1 cellular context compared by ENCODE assay signal in the genomic region with DNA sequence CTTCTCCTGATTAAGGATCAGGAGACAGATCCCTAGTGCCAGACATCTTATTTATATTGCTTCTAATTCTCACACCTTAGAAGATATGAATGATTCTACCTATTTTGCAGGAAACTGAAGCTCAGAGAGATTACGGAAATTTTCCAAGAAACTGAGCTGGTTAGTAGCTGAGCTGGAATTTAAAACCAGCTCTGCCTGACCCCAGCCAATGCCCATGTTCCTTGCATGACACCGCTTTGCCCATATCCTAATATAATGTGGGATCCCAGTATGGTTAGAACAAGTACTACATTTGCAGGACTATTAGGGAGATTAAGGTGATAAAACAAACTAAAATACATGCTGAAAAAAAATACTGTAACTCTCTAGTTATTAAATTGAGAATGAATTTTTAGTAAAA.
TF ChIP-seq lines count a peak whose summit lies in the region.

No MANE protein-coding gene starts in this region.

TF ChIP-seq in GM12878, 131 proteins besides CTCF, POLR2A, EP300 and RAD21:
- TF ChIP-seq CREM (IDR thresholded peaks at IDR 0.05; ENCODE audit: low read depth): no peak
- TF ChIP-seq, protein P1, sequence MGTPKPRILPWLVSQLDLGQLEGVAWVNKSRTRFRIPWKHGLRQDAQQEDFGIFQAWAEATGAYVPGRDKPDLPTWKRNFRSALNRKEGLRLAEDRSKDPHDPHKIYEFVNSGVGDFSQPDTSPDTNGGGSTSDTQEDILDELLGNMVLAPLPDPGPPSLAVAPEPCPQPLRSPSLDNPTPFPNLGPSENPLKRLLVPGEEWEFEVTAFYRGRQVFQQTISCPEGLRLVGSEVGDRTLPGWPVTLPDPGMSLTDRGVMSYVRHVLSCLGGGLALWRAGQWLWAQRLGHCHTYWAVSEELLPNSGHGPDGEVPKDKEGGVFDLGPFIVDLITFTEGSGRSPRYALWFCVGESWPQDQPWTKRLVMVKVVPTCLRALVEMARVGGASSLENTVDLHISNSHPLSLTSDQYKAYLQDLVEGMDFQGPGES (IDR thresholded peaks at IDR 0.05): no peak
- TF ChIP-seq SUZ12 (IDR thresholded peaks at IDR 0.05; ENCODE audit: unreplicated experiment): no peak
- no peak for TF ChIP-seq SREBF1 (IDR thresholded peaks at IDR 0.05; ENCODE audit: low read length)
- no peak for TF ChIP-seq ASH2L (IDR thresholded peaks at IDR 0.05; ENCODE audit: borderline replicate concordance, low read depth)
- TF ChIP-seq CBX3 (IDR thresholded peaks at IDR 0.05; ENCODE audit: borderline replicate concordance, low read depth): no peak
- no peak for TF ChIP-seq SRF (IDR thresholded peaks at IDR 0.05; ENCODE audit: low read depth in 2 of 2, low read length in 2 of 2)
- TF ChIP-seq RCOR1 (conservative IDR thresholded peaks at IDR 0.05; ENCODE audit: low read depth, low read length): no peak
- TF ChIP-seq, protein P2, sequence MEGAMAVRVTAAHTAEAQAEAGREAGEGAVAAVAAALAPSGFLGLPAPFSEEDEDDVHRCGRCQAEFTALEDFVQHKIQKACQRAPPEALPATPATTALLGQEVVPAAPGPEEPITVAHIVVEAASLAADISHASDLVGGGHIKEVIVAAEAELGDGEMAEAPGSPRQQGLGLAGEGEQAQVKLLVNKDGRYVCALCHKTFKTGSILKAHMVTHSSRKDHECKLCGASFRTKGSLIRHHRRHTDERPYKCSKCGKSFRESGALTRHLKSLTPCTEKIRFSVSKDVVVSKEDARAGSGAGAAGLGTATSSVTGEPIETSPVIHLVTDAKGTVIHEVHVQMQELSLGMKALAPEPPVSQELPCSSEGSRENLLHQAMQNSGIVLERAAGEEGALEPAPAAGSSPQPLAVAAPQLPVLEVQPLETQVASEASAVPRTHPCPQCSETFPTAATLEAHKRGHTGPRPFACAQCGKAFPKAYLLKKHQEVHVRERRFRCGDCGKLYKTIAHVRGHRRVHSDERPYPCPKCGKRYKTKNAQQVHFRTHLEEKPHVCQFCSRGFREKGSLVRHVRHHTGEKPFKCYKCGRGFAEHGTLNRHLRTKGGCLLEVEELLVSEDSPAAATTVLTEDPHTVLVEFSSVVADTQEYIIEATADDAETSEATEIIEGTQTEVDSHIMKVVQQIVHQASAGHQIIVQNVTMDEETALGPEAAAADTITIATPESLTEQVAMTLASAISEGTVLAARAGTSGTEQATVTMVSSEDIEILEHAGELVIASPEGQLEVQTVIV (IDR thresholded peaks at IDR 0.05; ENCODE audit: borderline replicate concordance, partially characterized antibody): no peak
- TF ChIP-seq CHD4 (IDR thresholded peaks at IDR 0.05): no peak
- TF ChIP-seq HDAC2 (IDR thresholded peaks at IDR 0.05): no peak
- no peak for TF ChIP-seq FOS (IDR thresholded peaks at IDR 0.05; ENCODE audit: borderline replicate concordance, extremely low read depth, insufficient read length)
- TF ChIP-seq BRCA1 (IDR thresholded peaks at IDR 0.05; ENCODE audit: low read depth, low read length): no peak
